In the genomic region with DNA sequence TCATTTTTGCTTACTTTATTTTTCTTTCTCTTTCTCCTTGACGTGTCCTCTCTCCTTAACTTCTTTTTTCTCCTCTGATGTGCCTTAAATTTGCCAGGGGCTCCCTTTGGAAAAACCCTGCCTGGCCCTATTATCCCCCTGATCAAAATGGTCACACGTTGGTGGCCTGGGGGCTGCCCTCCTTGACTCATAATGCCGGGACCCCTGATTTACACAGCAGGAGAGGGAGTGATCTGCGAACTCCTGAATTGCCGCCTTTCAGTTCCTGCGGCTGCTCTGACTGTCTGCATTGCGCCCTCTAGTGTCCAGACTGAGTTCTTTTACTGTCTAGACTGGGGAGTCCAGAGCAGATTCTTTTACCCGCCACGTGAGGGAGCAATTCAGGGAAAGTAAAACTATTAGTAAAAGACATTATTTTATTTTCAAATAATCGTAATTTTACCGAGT, we compare ENCODE assay signal across 8 cellular contexts. TPM values are rescaled to one million over a fixed set of nuclear protein-coding genes. Genes with fewer than 3 reads are reported as not detected.
DNase-seq lines count a peak whose midpoint lies in the region; ATAC-seq, FAIRE-seq and TF ChIP-seq lines count a peak whose summit lies in the region.

No MANE protein-coding gene starts in this region.

- H3K27me3 ChIP-seq in testis = no peaks in the 10 kb centered on the region

- H3K9me3 ChIP-seq in testis = no peaks in the 10 kb centered on the region

- DNase-seq in H4 (ENCODE audit: low spot score) = peak; percentile 88
- DNase-seq in LNCaP clone FGC (ENCODE audit: low read depth) = peak; percentile 65
- peak; percentile 81 for DNase-seq in RPMI8226
- peak; percentile 85 for DNase-seq in fibroblast of the conjunctiva (ENCODE audit: low read depth)
- peak; percentile 64 for DNase-seq in non-pigmented ciliary epithelial cell (ENCODE audit: low read depth)
- peak; percentile 90 for DNase-seq in testis

- H3K4me3 ChIP-seq in LNCaP clone FGC (ENCODE audit: low read depth, low read length) (peak overlapping the region; percentile 17; the same call in 1 of the 2 replicates), testis (peak overlapping the region; percentile 24 to 29)

- no peaks in the 10 kb centered on the region for H3K4me1 ChIP-seq in testis

- peak; percentile 96 for FAIRE-seq in G401.6 (lab: Jason Lieb, UNC)

- peak overlapping the region; percentile 91 for H3K4me3 Mint-ChIP-seq in activated T-helper 17 cell treated with anti-CD3 and anti-CD28 coated beads, Interleukin-2, amount 50 U/mL, for 72 hours

- peak overlapping the region; percentile 90 for H3K27ac Mint-ChIP-seq in activated T-helper 17 cell treated with anti-CD3 and anti-CD28 coated beads, Interleukin-2, amount 50 U/mL, for 72 hours

- peaks cover 26% of the 10 kb centered on the region for H3K4me1 Mint-ChIP-seq in activated T-helper 17 cell treated with anti-CD3 and anti-CD28 coated beads, Interleukin-2, amount 50 U/mL, for 72 hours

- no peak for TF ChIP-seq POLR2A in testis (IDR thresholded peaks at IDR 0.05)

- H3K27me3 Mint-ChIP-seq in activated T-helper 17 cell treated with anti-CD3 and anti-CD28 coated beads, Interleukin-2, amount 50 U/mL, for 72 hours = peaks cover 4% of the 10 kb centered on the region

- H3K36me3 Mint-ChIP-seq in activated T-helper 17 cell treated with anti-CD3 and anti-CD28 coated beads, Interleukin-2, amount 50 U/mL, for 72 hours (ENCODE audit: low read depth) = peaks cover 1% of the 10 kb centered on the region

- peak; percentile 100 for TF ChIP-seq CTCF in LNCaP clone FGC (IDR thresholded peaks at IDR 0.05; ENCODE audit: control insufficient read depth, extremely low read depth, insufficient read depth)
- TF ChIP-seq CTCF in testis (IDR thresholded peaks at IDR 0.05) = peak; percentile 68 to 93 (median 84)

- H3K36me3 ChIP-seq in testis (ENCODE audit: low read depth, missing control alignments) = no peaks in the 10 kb centered on the region

- H3K27ac ChIP-seq in testis = no peak overlapping the region

- intact Hi-C loops in testis (cut with DNase I; ENCODE audit: low total_unique reads) = no loop called here

- 1 to 2% methylated on average over 11 of the region's 11 CpGs for WGBS in testis, 2 donors

- H3K9me3 Mint-ChIP-seq in activated T-helper 17 cell treated with anti-CD3 and anti-CD28 coated beads, Interleukin-2, amount 50 U/mL, for 72 hours = no peaks in the 10 kb centered on the region

- peak; percentile 73 for ATAC-seq in activated T-helper 17 cell treated with anti-CD3 and anti-CD28 coated beads, Interleukin-2, amount 50 U/mL, for 72 hours (replicated peaks)

RNA-seq across cellular contexts. Expression of a gene that starts 44.8 kb away (rescaled TPM):
- total RNA-seq in H4 (2014; rRNA removed; shearing (Covaris generic)) = not detected in 2 replicates
- total RNA-seq in activated T-helper 17 cell treated with anti-CD3 and anti-CD28 coated beads, Interleukin-2, amount 50 U/mL, for 72 hours = 1,000 to 10,000 TPM; 1,048 to 1,422 TPM
- under 1 TPM in 1 of 2 donors, not detected in 1; 0.93 TPM for total RNA-seq in testis
- polyA plus RNA-seq in testis (ENCODE audit: insufficient read depth, low read depth, low replicate concordance) = 1.5 TPM

Comparison
In these comparisons a context has a peak if more than half of its experiments do, and no peak if none do; other contexts are left out.
1. RNA of a gene that starts 44.8 kb away (total RNA-seq): 1,048 to 1,422 TPM in activated T-helper 17 cell treated with anti-CD3 and anti-CD28 coated beads, Interleukin-2, amount 50 U/mL, for 72 hours; 0.93 TPM in testis and not detected in H4; every median in the first group is over 100 times any median in the second.
2. Peak in every context shown above with its lines, with median percentiles within 50 percentile points of each other: DNase-seq.